In the genomic region with DNA sequence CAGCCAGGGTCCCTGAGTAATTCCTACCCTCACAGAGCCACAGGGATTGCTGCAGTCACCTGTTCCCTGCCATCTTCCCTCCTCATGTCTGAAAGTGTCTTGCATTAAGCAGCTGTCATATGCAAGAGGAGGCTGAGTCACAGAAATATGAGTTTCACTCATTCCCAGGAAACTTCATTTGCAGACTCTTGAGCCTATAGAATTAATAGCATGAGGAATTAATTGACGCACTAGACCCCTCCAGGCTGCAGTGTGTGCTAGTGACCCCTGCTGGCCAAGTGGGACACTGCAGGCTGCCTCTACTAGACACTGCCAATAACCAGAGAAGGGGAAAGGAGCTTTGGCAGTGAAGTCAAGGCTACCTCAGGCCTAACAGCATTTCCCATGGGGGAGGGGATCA, we compare ENCODE assay signal across 9 cellular contexts. TPM values are rescaled to one million over a fixed set of nuclear protein-coding genes. Genes with fewer than 3 reads are reported as not detected.
DNase-seq lines count a peak whose midpoint lies in the region; ATAC-seq, FAIRE-seq and TF ChIP-seq lines count a peak whose summit lies in the region.
"Had no signal": no experiment of that assay in that cellular context is flagged by ENCODE, and none has a peak within 500 bp of the region (broad histone marks: within the 10 kb centered on the region; RNA-seq: fewer than 3 reads in every experiment).

No MANE protein-coding gene starts in this region.

- no peaks in the 10 kb centered on the region for H3K79me2 ChIP-seq in GM12878 (ENCODE audit: control insufficient read depth, insufficient read depth, low read length)

- H3K9ac ChIP-seq in GM12878 (ENCODE audit: control insufficient read depth, insufficient read depth, low read length): no peak overlapping the region

- TF ChIP-seq EP300 in GM12878 (IDR thresholded peaks at IDR 0.05; ENCODE audit: borderline replicate concordance in 1 of 2, control insufficient read depth in 1 of 2, low read depth in 2 of 2, low read length in 2 of 2): no peak

- FAIRE-seq in GM12878 (lab: Jason Lieb, UNC) (no peak), GM12891 (lab: Jason Lieb, UNC) (no peak)

- no peak overlapping the region for H3K27ac ChIP-seq in GM12878 (ENCODE audit: control insufficient read depth, insufficient read depth)
- H3K27ac ChIP-seq: SJSA1 had no signal

- H4K20me1 ChIP-seq in GM12878 (ENCODE audit: control insufficient read depth, insufficient read depth): no peaks in the 10 kb centered on the region

- H3K27me3 ChIP-seq in GM12878 (replicated peaks in 1 of 2; ENCODE audit: control insufficient read depth in 2 of 2, insufficient read depth in 2 of 2, low read length in 1 of 2): no peaks in the 10 kb centered on the region
- H3K27me3 ChIP-seq: SJSA1 had no signal

- CTCF ChIA-PET in GM12878 (lab: Yijun Ruan, JAX): interaction anchor here (0.6 to 2.6 kb wide), 4 partner anchors 12 to 184 kb away, joined by 3 to 11 read pairs (median 5); no protein-coding TSS in a partner anchor

- no peak overlapping the region for H3K4me2 ChIP-seq in GM12878 (ENCODE audit: control insufficient read depth, insufficient read depth)

- in situ Hi-C loops in GM12878 (cut with MboI): loop anchor here (10.0 kb wide), 1 partner anchor 713 kb away; no protein-coding TSS in a partner anchor

- RAD21 ChIA-PET in GM12878 (lab: Charles Lee; ENCODE audit: unreplicated experiment): interaction anchor here (1.2 kb wide), 1 partner anchor 184 kb away, joined by 3 read pairs; no protein-coding TSS in a partner anchor

- H3K36me3 Mint-ChIP-seq in nephron (ENCODE audit: low read depth): no peaks in the 10 kb centered on the region

- POLR2A ChIA-PET in GM12878 (lab: Charles Lee): no interaction called here

- no peak for TF ChIP-seq POLR2A in GM12878 (IDR thresholded peaks at IDR 0.05; ENCODE audit: low read depth, low read length)
- no peak for TF ChIP-seq POLR2A in GM12891 (IDR thresholded peaks at IDR 0.05; ENCODE audit: low read depth, low read length)

- no peaks in the 10 kb centered on the region; the same call in 2 of the 3 replicates for H3K9me3 ChIP-seq in GM12878 (replicated peaks; ENCODE audit: control insufficient read depth, insufficient read depth, low read length)

- no TSS peak for BruUV-seq in GM12878 (replicated peaks; lab: Mats Ljungman, UMichigan)

- peaks cover 4% of the 10 kb centered on the region for H3K4me1 Mint-ChIP-seq in nephron

- TF ChIP-seq CTCF in GM12878 (IDR thresholded peaks at IDR 0.05 in 2 of 3, conservative IDR thresholded peaks at IDR 0.05 in 1 of 3; ENCODE audit: control insufficient read depth in 2 of 3, extremely low read depth in 1 of 3, insufficient read depth in 1 of 3, low read depth in 3 of 3, low read length in 3 of 3) (peak; percentile 35 to 73 (median 72)), nephron (IDR thresholded peaks at IDR 0.05; ENCODE audit: unreplicated experiment in 3 of 3) (peak; percentile 36 to 45 (median 40))

- SMC1A ChIA-PET in GM12878 (lab: Charles Lee; ENCODE audit: uncharacterized antibody, unreplicated experiment): no interaction called here

- DNase-seq in CD1c-positive myeloid dendritic cell (ENCODE audit: extremely low spot score): peak; percentile 35
- DNase-seq in HT1080 (ENCODE audit: low read depth): peak; percentile 26
- DNase-seq in GM12878 (ENCODE audit: low read depth, low spot score): no peak
- no peak for DNase-seq in NOMO-1 (lab: John Stamatoyannopoulos, UW; ENCODE audit: unreplicated experiment in 2 of 2)
- no peak for DNase-seq in GM12891 (ENCODE audit: insufficient read length, low spot score)

- intact Hi-C loops in GM12878 (cut with micrococcal nuclease; ENCODE audit: unreplicated experiment): no loop called here

- peaks cover 5% of the 10 kb centered on the region for H3K9me3 Mint-ChIP-seq in nephron

- ATAC-seq in GM12878 (peak; percentile 62; the same call in 2 of the 3 replicates), HG02981 (IDR thresholded peaks at IDR 0.05; ENCODE audit: unreplicated experiment) (no peak), HG03045 (IDR thresholded peaks at IDR 0.05; ENCODE audit: unreplicated experiment) (no peak)

- TF ChIP-seq RAD21 in GM12878 (IDR thresholded peaks at IDR 0.05; ENCODE audit: insufficient read depth, low read depth, low read length): no peak

- H3K36me3 ChIP-seq in GM12878 (ENCODE audit: control insufficient read depth in 2 of 2, insufficient read depth in 2 of 2, low read length in 1 of 2): no peaks in the 10 kb centered on the region
- H3K36me3 ChIP-seq: SJSA1 had no signal

- WGBS in GM12878 (ENCODE audit: insufficient coverage, insufficient replicate concordance, low lambda C conversion rate, missing lambda C conversion rate): 71% methylated on average over 1 of the region's 1 CpG

- peak overlapping the region in 1 of 3 experiments; percentile 72 for H3K27ac Mint-ChIP-seq in nephron

- no peak overlapping the region for H3K4me3 Mint-ChIP-seq in nephron

- no peaks in the 10 kb centered on the region for H3K4me1 ChIP-seq in GM12878 (ENCODE audit: control insufficient read depth, insufficient read depth, low read length)

- no peak overlapping the region for H3K4me3 ChIP-seq in GM12878
- H3K4me3 ChIP-seq: SJSA1 had no signal

- H3K27me3 Mint-ChIP-seq in nephron (ENCODE audit: low read depth): peaks cover 52% of the 10 kb centered on the region

- H2AFZ ChIP-seq in GM12878 (ENCODE audit: control insufficient read depth, low read depth, low read length): no peak overlapping the region

TF ChIP-seq in GM12878, 131 proteins besides CTCF, POLR2A, EP300 and RAD21 (continues in another document):
- TF ChIP-seq, protein P1, sequence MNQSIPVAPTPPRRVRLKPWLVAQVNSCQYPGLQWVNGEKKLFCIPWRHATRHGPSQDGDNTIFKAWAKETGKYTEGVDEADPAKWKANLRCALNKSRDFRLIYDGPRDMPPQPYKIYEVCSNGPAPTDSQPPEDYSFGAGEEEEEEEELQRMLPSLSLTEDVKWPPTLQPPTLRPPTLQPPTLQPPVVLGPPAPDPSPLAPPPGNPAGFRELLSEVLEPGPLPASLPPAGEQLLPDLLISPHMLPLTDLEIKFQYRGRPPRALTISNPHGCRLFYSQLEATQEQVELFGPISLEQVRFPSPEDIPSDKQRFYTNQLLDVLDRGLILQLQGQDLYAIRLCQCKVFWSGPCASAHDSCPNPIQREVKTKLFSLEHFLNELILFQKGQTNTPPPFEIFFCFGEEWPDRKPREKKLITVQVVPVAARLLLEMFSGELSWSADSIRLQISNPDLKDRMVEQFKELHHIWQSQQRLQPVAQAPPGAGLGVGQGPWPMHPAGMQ (IDR thresholded peaks at IDR 0.05; ENCODE audit: borderline replicate concordance): no peak
- TF ChIP-seq SIX5 (IDR thresholded peaks at IDR 0.05; ENCODE audit: low read depth, low read length, severe bottlenecking): no peak
- TF ChIP-seq SMARCA5 (IDR thresholded peaks at IDR 0.05): no peak
- TF ChIP-seq DPF2 (IDR thresholded peaks at IDR 0.05): no peak

TF ChIP-seq in GM12891, 5 proteins besides CTCF, POLR2A, EP300 and RAD21:
- TF ChIP-seq POLR2AphosphoS5 (IDR thresholded peaks at IDR 0.05; ENCODE audit: low read depth, low read length) (no peak), PAX5 (IDR thresholded peaks at IDR 0.05; ENCODE audit: insufficient read depth, low read length, severe bottlenecking) (no peak), POU2F2 (IDR thresholded peaks at IDR 0.05; ENCODE audit: low read depth, low read length) (no peak), TAF1 (IDR thresholded peaks at IDR 0.05; ENCODE audit: low read depth, low read length) (no peak), SPI1 (IDR thresholded peaks at IDR 0.05; ENCODE audit: low read depth, low read length) (no peak)

RNA-seq across cellular contexts. Expression of a gene that starts 50.6 kb away (rescaled TPM):
- not detected in 2 replicates for total RNA-seq in HT1080 (2014; rRNA removed; shearing (Covaris generic))
- polyA plus RNA-seq in HT1080 (2015; cell fraction: cytosol; rRNA removed): 0.02 and 0.05 TPM in 2 replicates
- polyA plus RNA-seq in HT1080 (2015; cell fraction: nucleus; rRNA removed): 0.22 TPM in 1 of 2 replicates, not detected in the other
- total RNA-seq in GM12878 (2013; cell fraction: nucleolus; rRNA removed): not detected in 2 replicates
- not detected in 2 replicates for total RNA-seq in GM12878 (2014; rRNA removed)
- not detected in 2 replicates for total RNA-seq in GM12878 (2014; rRNA removed; fragmentation: Illumina TruSeq; extraction: Trizol)
- not detected in 2 replicates for total RNA-seq in GM12878 (2021)
- not detected for polyA plus RNA-seq in GM12878 (2011; ENCODE audit: low read depth)
- polyA plus RNA-seq in GM12878 (2011; rRNA removed): not detected in 2 replicates
- polyA plus RNA-seq in GM12878 (2011; cell fraction: cytosol; rRNA removed): not detected in 2 replicates
- not detected in 2 replicates for polyA plus RNA-seq in GM12878 (2011; cell fraction: nucleus; rRNA removed)
- polyA plus RNA-seq in GM12878 (2012): not detected in 2 replicates
- polyA plus RNA-seq in GM12878 (2014; fragmentation: Illumina TruSeq; extraction: Trizol): not detected in 2 replicates
- not detected for polyA plus RNA-seq in GM12878 (2014; fragmentation: Nextera tagmentation; extraction: Ambion mirVana)
- polyA plus RNA-seq in GM12878 (2014; rRNA removed): not detected in 2 replicates
- not detected for polyA plus RNA-seq in GM12878 (2016; fragmentation: Nextera tagmentation; extraction: Ambion mirVana)
- not detected in 2 replicates for polyA minus RNA-seq in GM12878 (2011; rRNA and poly(A)+ RNA removed)
- not detected in 2 replicates for polyA minus RNA-seq in GM12878 (2011; cell fraction: cytosol; rRNA and poly(A)+ RNA removed)
- not detected in 2 replicates for polyA minus RNA-seq in GM12878 (2011; cell fraction: nucleus; rRNA and poly(A)+ RNA removed)
- not detected for polyA plus RNA-seq in GM12891 (2012; ENCODE audit: low read depth, missing spikeins)
- total RNA-seq: SJSA1 had no signal

Comparison
In these comparisons a context has a peak if more than half of its experiments do, and no peak if none do; other contexts are left out.
1. DNase-seq: peak in CD1c-positive myeloid dendritic cell (single experiment) and HT1080 (single experiment); none in GM12878 (single experiment), NOMO-1 (0 of 2) and GM12891 (single experiment).